Comparison of ENCODE assay signal across 8 cellular contexts in genomic region chr14:75229923-75230792, GRCh38. TPM values are rescaled to one million over a fixed set of nuclear protein-coding genes. Genes with fewer than 3 reads are reported as not detected.
DNase-seq lines count a peak whose midpoint lies in the region; ATAC-seq and TF ChIP-seq lines count a peak whose summit lies in the region.

No MANE protein-coding gene starts in this region.

- no peaks in the 10 kb centered on the region for H3K9me3 ChIP-seq in PC-3 (ENCODE audit: low read length)

- no peaks in the 10 kb centered on the region for H3F3A ChIP-seq in PC-3 (ENCODE audit: low read length, unreplicated experiment)

- no peaks in the 10 kb centered on the region for H4K20me1 ChIP-seq in PC-3 (ENCODE audit: low read length)

- no peaks in the 10 kb centered on the region for H3K36me3 ChIP-seq in PC-3 (ENCODE audit: low read depth, low read length)

- no peaks in the 10 kb centered on the region for H3K36me3 Mint-ChIP-seq in activated naive CD8-positive, alpha-beta T cell
- no peaks in the 10 kb centered on the region for H3K36me3 Mint-ChIP-seq in stimulated activated naive B cell treated with anti-CD40 and anti-IgM and Interleukin-4, amounts not matched to agents 10 μg/mL and 1 μg/mL and 100 μg/mL, for 72 hours

- DNase-seq in GM12864 (ENCODE audit: low read depth) (no peak), PC-3 (peak; percentile 74), left lobe of liver (ENCODE audit: low spot score) (peak; percentile 72), COLO829 (ENCODE audit: low spot score) (no peak)
- no peak for DNase-seq in stimulated activated naive B cell treated with anti-CD40 and anti-IgM and Interleukin-4, amounts not matched to agents 10 μg/mL and 1 μg/mL and 100 μg/mL, for 72 hours

- BruUV-seq in PC-3 (replicated peaks; lab: Mats Ljungman, UMichigan) = no TSS peak

- peak overlapping the region; percentile 28; the same call in 1 of the 2 replicates for H3K4me2 ChIP-seq in PC-3 (ENCODE audit: low read length)

- peaks cover 24% of the 10 kb centered on the region for H3K4me1 ChIP-seq in PC-3 (ENCODE audit: insufficient read depth, low read length)

- no peaks in the 10 kb centered on the region for H3K79me2 ChIP-seq in PC-3 (ENCODE audit: low read length)

- TF ChIP-seq CTCF in GM12864 (IDR thresholded peaks at IDR 0.05; ENCODE audit: low read depth, low read length, missing control alignments) (peak; percentile 35), PC-3 (conservative IDR thresholded peaks at IDR 0.05; ENCODE audit: low read depth, low read length) (peak; percentile 38; the same call in 1 of the 2 replicates)

- ATAC-seq in HG02885 (IDR thresholded peaks at IDR 0.05; ENCODE audit: poor library complexity, unreplicated experiment) (peak; percentile 44), PC-3 (peak; percentile 88), left lobe of liver (peak; percentile 76), HG02970 (IDR thresholded peaks at IDR 0.05; ENCODE audit: low FRiP score, unreplicated experiment) (no peak)
- peak; percentile 62 to 73 for ATAC-seq in stimulated activated naive B cell treated with anti-CD40 and anti-IgM and Interleukin-4, amounts not matched to agents 10 μg/mL and 1 μg/mL and 100 μg/mL, for 72 hours (replicated peaks)

- no peaks in the 10 kb centered on the region for H3K27me3 Mint-ChIP-seq in activated naive CD8-positive, alpha-beta T cell
- H3K27me3 Mint-ChIP-seq in stimulated activated naive B cell treated with anti-CD40 and anti-IgM and Interleukin-4, amounts not matched to agents 10 μg/mL and 1 μg/mL and 100 μg/mL, for 72 hours = peaks cover 0 to 4% of the 10 kb centered on the region in 2 donors

- no peaks in the 10 kb centered on the region for H3K27me3 ChIP-seq in PC-3 (ENCODE audit: low read length)

- H3K9ac ChIP-seq in PC-3 (ENCODE audit: low read length) = no peak overlapping the region

- H3K27ac Mint-ChIP-seq in activated naive CD8-positive, alpha-beta T cell = peak overlapping the region; percentile 46
- H3K27ac Mint-ChIP-seq in stimulated activated naive B cell treated with anti-CD40 and anti-IgM and Interleukin-4, amounts not matched to agents 10 μg/mL and 1 μg/mL and 100 μg/mL, for 72 hours = peak overlapping the region; percentile 59

- H3K4me3 Mint-ChIP-seq in activated naive CD8-positive, alpha-beta T cell = no peak overlapping the region
- no peak overlapping the region for H3K4me3 Mint-ChIP-seq in stimulated activated naive B cell treated with anti-CD40 and anti-IgM and Interleukin-4, amounts not matched to agents 10 μg/mL and 1 μg/mL and 100 μg/mL, for 72 hours

- H3K27ac ChIP-seq in PC-3 (ENCODE audit: low read length) = peak overlapping the region; percentile 63

- H3K4me3 ChIP-seq in GM12864 (ENCODE audit: low read depth, low read length) (no peak overlapping the region), PC-3 (ENCODE audit: low read length) (no peak overlapping the region)

- peaks cover 51% of the 10 kb centered on the region for H3K4me1 Mint-ChIP-seq in activated naive CD8-positive, alpha-beta T cell (ENCODE audit: low read depth)
- H3K4me1 Mint-ChIP-seq in stimulated activated naive B cell treated with anti-CD40 and anti-IgM and Interleukin-4, amounts not matched to agents 10 μg/mL and 1 μg/mL and 100 μg/mL, for 72 hours = peaks cover 37 to 44% of the 10 kb centered on the region in 2 donors

- peak overlapping the region; percentile 49 for H2AFZ ChIP-seq in PC-3 (ENCODE audit: low read length)

- CTCF ChIA-PET in PC-3 (lab: Charles Lee) = no interaction called here

- no peaks in the 10 kb centered on the region for H3K9me3 Mint-ChIP-seq in activated naive CD8-positive, alpha-beta T cell (ENCODE audit: low read depth)
- H3K9me3 Mint-ChIP-seq in stimulated activated naive B cell treated with anti-CD40 and anti-IgM and Interleukin-4, amounts not matched to agents 10 μg/mL and 1 μg/mL and 100 μg/mL, for 72 hours = no peaks in the 10 kb centered on the region

- POLR2A ChIA-PET in PC-3 (lab: Charles Lee; ENCODE audit: unreplicated experiment) = interaction anchor here (0.6 kb wide), 1 partner anchor 29 kb away, joined by 5 read pairs; no protein-coding TSS in a partner anchor

- no peaks in the 10 kb centered on the region for H3K9me2 ChIP-seq in PC-3 (replicated peaks; ENCODE audit: low read length)

- intact Hi-C loops in PC-3 (cut with micrococcal nuclease) = no loop called here

RNA-seq across cellular contexts. Expression of gene FOS, which starts 48.5 kb away (rescaled TPM):
- 99.2 and 103 TPM in 2 replicates for total RNA-seq in PC-3 (2014; rRNA removed)
- 13.1 TPM for total RNA-seq in left lobe of liver

RNA-seq across cellular contexts. Expression of gene TMED10, which starts 53.7 kb away (rescaled TPM):
- total RNA-seq in PC-3 (2014; rRNA removed) (246 and 253 TPM in 2 replicates), left lobe of liver (275 TPM)

Comparison
In these comparisons a context has a peak if more than half of its experiments do, and no peak if none do; other contexts are left out.
1. DNase-seq: peak in PC-3 (single experiment) and left lobe of liver (single experiment); none in GM12864 (single experiment), stimulated activated naive B cell treated with anti-CD40 and anti-IgM and Interleukin-4, amounts not matched to agents 10 μg/mL and 1 μg/mL and 100 μg/mL, for 72 hours (single experiment) and COLO829 (single experiment).